ENCODE assay signal across 8 cellular contexts in the genomic region with DNA sequence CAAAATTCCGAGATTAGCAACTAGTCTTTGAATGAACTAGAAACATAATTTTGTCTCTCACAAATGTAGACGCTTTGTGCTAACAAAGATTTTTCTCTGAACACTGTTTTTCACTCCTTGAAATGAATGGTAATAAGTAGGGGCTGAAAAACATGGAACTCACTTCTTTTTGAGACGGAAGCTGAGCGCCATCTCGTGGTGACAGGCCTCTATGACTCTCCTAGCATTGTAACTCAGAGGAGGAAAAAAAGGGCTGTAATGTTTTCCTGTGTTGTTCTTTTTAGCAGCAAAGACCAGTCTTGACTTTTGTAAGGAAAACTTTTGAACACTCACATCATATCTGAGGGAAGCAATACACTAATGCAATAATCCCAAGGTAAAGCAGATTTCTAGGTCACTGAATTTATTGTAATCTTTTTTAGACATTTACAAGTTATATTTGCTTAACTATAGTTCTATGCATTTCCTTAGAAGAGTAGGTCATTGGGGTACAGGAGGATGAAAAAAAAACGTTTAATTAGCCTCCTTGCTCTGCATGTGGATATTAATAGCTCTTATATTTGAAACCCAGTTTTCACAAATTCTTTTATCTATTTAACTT.
DNase-seq lines count a peak whose midpoint lies in the region; ATAC-seq and TF ChIP-seq lines count a peak whose summit lies in the region.

No MANE protein-coding gene starts in this region.

- H3K4me1 Mint-ChIP-seq in Caco-2 (ENCODE audit: low read depth, unreplicated experiment), result no peaks in the 10 kb centered on the region

- no peak overlapping the region for H3K4me3 Mint-ChIP-seq in Caco-2 (ENCODE audit: unreplicated experiment)

- DNase-seq in Caco-2, result peak; percentile 51 to 60
- DNase-seq in NCI-H1930 (lab: John Stamatoyannopoulos, UW), result peak; percentile 47 to 55
- DNase-seq in WERI-Rb-1, result peak; percentile 57
- peak; percentile 63 for DNase-seq in glomerular visceral epithelial cell (ENCODE audit: extremely low spot score)
- DNase-seq in retinal pigment epithelial cell (ENCODE audit: low read depth), result no peak

- no peaks in the 10 kb centered on the region for H3K36me3 Mint-ChIP-seq in Caco-2 (ENCODE audit: insufficient read depth, unreplicated experiment)

- H3K27ac Mint-ChIP-seq in Caco-2 (ENCODE audit: unreplicated experiment), result no peak overlapping the region

- H3K9me3 ChIP-seq in Caco-2 (no peaks in the 10 kb centered on the region), WERI-Rb-1 (ENCODE audit: severe bottlenecking) (no peaks in the 10 kb centered on the region)

- POLR2A ChIA-PET in Caco-2 (lab: Charles Lee), result no interaction called here

- H3K36me3 ChIP-seq in Caco-2 (ENCODE audit: control insufficient read depth, insufficient read depth, low read length) (no peaks in the 10 kb centered on the region), WERI-Rb-1 (no peaks in the 10 kb centered on the region)

- H3K27me3 Mint-ChIP-seq in Caco-2 (ENCODE audit: insufficient read depth, unreplicated experiment), result peaks cover 2% of the 10 kb centered on the region

- H3K4me1 ChIP-seq in Caco-2, result no peaks in the 10 kb centered on the region

- CTCF ChIA-PET in Caco-2 (lab: Charles Lee), result no interaction called here

- H3K27me3 ChIP-seq in Caco-2 (replicated peaks; ENCODE audit: control insufficient read depth, insufficient read depth, low read length) (no peaks in the 10 kb centered on the region), WERI-Rb-1 (ENCODE audit: insufficient read depth, low read depth, severe bottlenecking) (no peaks in the 10 kb centered on the region)

- peak; percentile 66 to 87 for TF ChIP-seq CTCF in Caco-2 (IDR thresholded peaks at IDR 0.05; ENCODE audit: insufficient read depth in 1 of 2, low read depth in 1 of 2, low read length in 1 of 2, severe bottlenecking in 1 of 2, unreplicated experiment in 1 of 2)
- TF ChIP-seq CTCF in WERI-Rb-1 (IDR thresholded peaks at IDR 0.05; ENCODE audit: low read depth, low read length), result peak; percentile 77
- TF ChIP-seq CTCF in retinal pigment epithelial cell (conservative IDR thresholded peaks at IDR 0.05; ENCODE audit: low read depth, low read length), result peak; percentile 94

- intact Hi-C loops in Caco-2 (cut with micrococcal nuclease; ENCODE audit: unreplicated experiment), result loop anchor here (1.0 to 2.0 kb wide), 3 partner anchors 25 to 314 kb away; no protein-coding TSS in a partner anchor

- no peak overlapping the region for H3K27ac ChIP-seq in WERI-Rb-1

- ATAC-seq in GM21447 (IDR thresholded peaks at IDR 0.05; ENCODE audit: unreplicated experiment), result peak; percentile 60
- no peak for ATAC-seq in HG02973 (IDR thresholded peaks at IDR 0.05; ENCODE audit: unreplicated experiment)
- ATAC-seq in HG02588 (IDR thresholded peaks at IDR 0.05; ENCODE audit: unreplicated experiment), result no peak

- no TSS peak for BruUV-seq in Caco-2 (replicated peaks; lab: Mats Ljungman, UMichigan)

- no peak overlapping the region for H3K4me3 ChIP-seq in Caco-2 (ENCODE audit: low read depth, low read length)
- no peak overlapping the region for H3K4me3 ChIP-seq in WERI-Rb-1 (ENCODE audit: low read depth, low read length)
- no peak overlapping the region for H3K4me3 ChIP-seq in retinal pigment epithelial cell (ENCODE audit: low read length)

- no peaks in the 10 kb centered on the region for H3K9me3 Mint-ChIP-seq in Caco-2 (ENCODE audit: unreplicated experiment)
